ENCODE assay signal across 8 cellular contexts in genomic region chr17:9402590-9403199, GRCh38.
DNase-seq lines count a peak whose midpoint lies in the region; ATAC-seq and TF ChIP-seq lines count a peak whose summit lies in the region.

No MANE protein-coding gene starts in this region.

- DNase-seq in NOMO-1 treated with DMSO at 0.1 percent for 48 hours (lab: John Stamatoyannopoulos, UW; ENCODE audit: unreplicated experiment) = peak; percentile 5
- DNase-seq in NOMO-1 treated with dmso at 0.1 percent for 144 hours (lab: John Stamatoyannopoulos, UW; ENCODE audit: unreplicated experiment) = no peak
- peak; percentile 21 for DNase-seq in MM.1S
- peak; percentile 53 for DNase-seq in activated CD8-positive, alpha-beta T cell treated with anti-CD3 and anti-CD28 coated beads for 36 hours
- DNase-seq in iris pigment epithelial cell (ENCODE audit: low read depth) = peak; percentile 54
- no peak for DNase-seq in COR-L47 (lab: John Stamatoyannopoulos, UW)

- H3K36me3 ChIP-seq in MM.1S (replicated peaks; ENCODE audit: insufficient read depth, low read length) = no peaks in the 10 kb centered on the region

- H3K27me3 ChIP-seq in MM.1S (replicated peaks; ENCODE audit: insufficient read depth, low read length) = no peaks in the 10 kb centered on the region

- peaks cover 4% of the 10 kb centered on the region for H3K9me3 Mint-ChIP-seq in activated CD8-positive, alpha-beta T cell treated with anti-CD3 and anti-CD28 coated beads for 36 hours

- H3K4me3 ChIP-seq in MM.1S (ENCODE audit: low read length) = no peak overlapping the region

- H3K27me3 Mint-ChIP-seq in activated CD8-positive, alpha-beta T cell treated with anti-CD3 and anti-CD28 coated beads for 36 hours = no peaks in the 10 kb centered on the region

- ATAC-seq in activated CD8-positive, alpha-beta T cell treated with anti-CD3 and anti-CD28 coated beads for 36 hours = no peak
- ATAC-seq in HG02938 (IDR thresholded peaks at IDR 0.05; ENCODE audit: unreplicated experiment) (no peak), HG03378 (IDR thresholded peaks at IDR 0.05; ENCODE audit: unreplicated experiment) (no peak)

- peaks cover 14% of the 10 kb centered on the region for H3K36me3 Mint-ChIP-seq in activated CD8-positive, alpha-beta T cell treated with anti-CD3 and anti-CD28 coated beads for 36 hours (ENCODE audit: low read depth)

- no peaks in the 10 kb centered on the region for H3F3A ChIP-seq in MM.1S (ENCODE audit: insufficient read depth, low read length)

- no peaks in the 10 kb centered on the region for H3K4me1 Mint-ChIP-seq in activated CD8-positive, alpha-beta T cell treated with anti-CD3 and anti-CD28 coated beads for 36 hours (ENCODE audit: low read depth)

- no peak overlapping the region for H3K4me3 Mint-ChIP-seq in activated CD8-positive, alpha-beta T cell treated with anti-CD3 and anti-CD28 coated beads for 36 hours

- no peaks in the 10 kb centered on the region for H3K9me2 ChIP-seq in MM.1S (replicated peaks; ENCODE audit: insufficient read depth, low read length)

- no peak overlapping the region for H3K27ac ChIP-seq in MM.1S (ENCODE audit: low read length)

- no peaks in the 10 kb centered on the region for H4K20me1 ChIP-seq in MM.1S (ENCODE audit: insufficient read depth, low read length)

- no peaks in the 10 kb centered on the region for H3K4me1 ChIP-seq in MM.1S (ENCODE audit: low read length)

- POLR2A ChIA-PET in activated CD8-positive, alpha-beta T cell treated with anti-CD3 and anti-CD28 coated beads for 36 hours (lab: Charles Lee) = no interaction called here

- no peak overlapping the region for H3K4me2 ChIP-seq in MM.1S (ENCODE audit: low read depth, low read length)

- intact Hi-C loops in activated CD8-positive, alpha-beta T cell treated with anti-CD3 and anti-CD28 coated beads for 36 hours (cut with micrococcal nuclease) = no loop called here

- TF ChIP-seq CTCF in MM.1S (IDR thresholded peaks at IDR 0.05; ENCODE audit: low read length) = peak; percentile 57
- TF ChIP-seq CTCF in activated CD8-positive, alpha-beta T cell treated with anti-CD3 and anti-CD28 coated beads for 36 hours (IDR thresholded peaks at IDR 0.05) = peak; percentile 64

- H3K9me3 ChIP-seq in MM.1S (replicated peaks; ENCODE audit: insufficient read depth, low read length) = no peaks in the 10 kb centered on the region

- no peak overlapping the region for H3K27ac Mint-ChIP-seq in activated CD8-positive, alpha-beta T cell treated with anti-CD3 and anti-CD28 coated beads for 36 hours

- H2AFZ ChIP-seq in MM.1S (ENCODE audit: low read length) = no peak overlapping the region

- no peaks in the 10 kb centered on the region for H3K79me2 ChIP-seq in MM.1S (ENCODE audit: low read length)

- H3K9ac ChIP-seq in MM.1S (ENCODE audit: low read length) = no peak overlapping the region

- CTCF ChIA-PET in activated CD8-positive, alpha-beta T cell treated with anti-CD3 and anti-CD28 coated beads for 36 hours (lab: Charles Lee) = interaction anchor here (1.0 to 2.4 kb wide), 3 partner anchors 42 to 120 kb away, joined by 3 to 8 read pairs (median 3); no protein-coding TSS in a partner anchor

Comparison
In these comparisons a context has a peak if more than half of its experiments do, and no peak if none do; other contexts are left out.
1. DNase-seq: peak in NOMO-1 treated with DMSO at 0.1 percent for 48 hours (single experiment), MM.1S (single experiment), activated CD8-positive, alpha-beta T cell treated with anti-CD3 and anti-CD28 coated beads for 36 hours (single experiment) and iris pigment epithelial cell (single experiment); none in NOMO-1 treated with dmso at 0.1 percent for 144 hours (single experiment) and COR-L47 (single experiment).